Comparison of ENCODE assay signal across 7 cellular contexts in the genomic region with DNA sequence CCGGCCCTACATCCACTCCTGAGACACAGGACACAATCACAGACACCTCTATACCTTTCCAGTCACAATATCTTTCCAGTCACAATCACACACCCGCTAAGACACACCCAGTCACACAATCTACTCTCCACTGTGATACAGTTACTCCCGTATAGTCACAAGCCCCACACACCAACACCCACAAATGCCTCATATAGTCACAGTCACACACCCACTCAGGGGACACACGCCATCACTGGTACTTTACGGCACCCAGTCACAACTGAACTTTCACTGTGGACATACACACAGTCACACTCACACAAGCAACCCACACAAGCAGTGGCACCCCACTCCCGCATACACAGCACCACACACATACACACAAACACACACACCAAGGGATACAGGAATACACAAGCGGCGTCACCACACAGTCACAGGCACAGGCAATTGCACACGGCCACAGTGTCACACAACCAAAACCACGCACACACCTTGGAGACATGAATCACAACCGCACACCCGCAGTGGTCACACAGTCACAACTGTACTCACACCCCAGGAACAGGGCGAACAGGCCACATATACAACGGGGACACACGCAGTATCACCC. TPM values are rescaled to one million over a fixed set of nuclear protein-coding genes. Genes with fewer than 3 reads are reported as not detected.
DNase-seq lines count a peak whose midpoint lies in the region; ATAC-seq and TF ChIP-seq lines count a peak whose summit lies in the region.

No MANE protein-coding gene starts in this region.

- H3K27ac ChIP-seq in esophagus (ENCODE audit: low read depth in 2 of 2, low read length in 1 of 2) = peak overlapping the region; percentile 93 to 99
- H3K27ac ChIP-seq in prostate gland = peak overlapping the region; percentile 98

- TF ChIP-seq CTCF in NB4 (IDR thresholded peaks at IDR 0.05; ENCODE audit: low read depth, low read length) = no peak
- TF ChIP-seq CTCF in prostate gland (IDR thresholded peaks at IDR 0.05) = no peak
- TF ChIP-seq CTCF in GM10266 (IDR thresholded peaks at IDR 0.05; ENCODE audit: control insufficient read depth, insufficient read depth, low read depth, missing control alignments) = no peak

- TF ChIP-seq POLR2A in NB4 (IDR thresholded peaks at IDR 0.05; ENCODE audit: extremely low read depth, insufficient read length) (no peak), prostate gland (IDR thresholded peaks at IDR 0.05) (no peak)

- intact Hi-C loops in prostate gland (cut with DNase I) = loop anchor here (10.0 kb wide), 1 partner anchor 469 kb away; the partner anchor contains the start of genes IGFLR1, LIN37, PSENEN and U2AF1L4

- H3K27me3 ChIP-seq in esophagus (ENCODE audit: control insufficient read depth in 1 of 2, insufficient read depth in 2 of 2, low read length in 2 of 2) = no peaks in the 10 kb centered on the region
- no peaks in the 10 kb centered on the region for H3K27me3 ChIP-seq in prostate gland (replicated peaks; ENCODE audit: insufficient read depth)

- H3K4me1 ChIP-seq in esophagus (ENCODE audit: control insufficient read depth in 2 of 2, insufficient read depth in 2 of 2, low read length in 1 of 2) = peaks cover 0 to 5% of the 10 kb centered on the region in 2 donors
- no peaks in the 10 kb centered on the region for H3K4me1 ChIP-seq in prostate gland (replicated peaks)

- DNase-seq in NB4 (ENCODE audit: low read depth) = no peak
- peak; percentile 6 for DNase-seq in prostate gland (ENCODE audit: low spot score)
- no peak for DNase-seq in NCI-H1930 (lab: John Stamatoyannopoulos, UW)
- DNase-seq in glomerular visceral epithelial cell (ENCODE audit: extremely low spot score) = no peak
- no peak for DNase-seq in GM10266 (ENCODE audit: extremely low spot score)

- H3K4me3 ChIP-seq in NB4 (ENCODE audit: low read depth, low read length) (peak overlapping the region; percentile 99), esophagus (ENCODE audit: low read depth in 1 of 2, low read length in 2 of 2) (peak overlapping the region; percentile 80 to 98), prostate gland (peak overlapping the region; percentile 82 to 84)

- 18 to 19% methylated on average over 15 of the region's 15 CpGs for WGBS in esophagus, 2 donors
- 29% methylated on average over 15 of the region's 15 CpGs for WGBS in prostate gland

- H3K36me3 ChIP-seq in esophagus (ENCODE audit: control insufficient read depth in 2 of 2, insufficient read depth in 2 of 2, low read length in 1 of 2) (no peaks in the 10 kb centered on the region), prostate gland (no peaks in the 10 kb centered on the region)

- ATAC-seq in GM18508 (IDR thresholded peaks at IDR 0.05; ENCODE audit: insufficient read depth, unreplicated experiment) = peak; percentile 7

- H3K9me3 ChIP-seq in esophagus (ENCODE audit: control insufficient read depth in 2 of 2, insufficient read depth in 1 of 2, low read depth in 1 of 2, low read length in 1 of 2) = no peaks in the 10 kb centered on the region
- no peaks in the 10 kb centered on the region for H3K9me3 ChIP-seq in prostate gland

RNA-seq across cellular contexts. Expression of gene ZNF565, which starts 0.6 kb away (rescaled TPM):
- polyA plus RNA-seq in esophagus = 1 to 10 TPM; 1.9 to 3.5 TPM
- 1 to 10 TPM; 3.6 to 6.4 TPM for total RNA-seq in prostate gland

RNA-seq across cellular contexts. Expression of gene ZNF146, which starts 1.0 kb away (rescaled TPM):
- polyA plus RNA-seq in esophagus = 10 to 100 TPM; 13.4 to 22.2 TPM
- 10 to 100 TPM; 46.9 to 83.6 TPM for total RNA-seq in prostate gland
